In genomic region chr19:40443131-40443929, GRCh38 we compare ENCODE assay signal across 1 cellular context.
TF ChIP-seq lines count a peak whose summit lies in the region.

No MANE protein-coding gene starts in this region.

TF ChIP-seq in HepG2, 621 proteins besides CTCF, POLR2A, EP300 and RAD21 (continued from another document):
- TF ChIP-seq WIZ (CRISPR knock-in tag; IDR thresholded peaks at IDR 0.05) (no peak), ZBTB38 (CRISPR knock-in tag; IDR thresholded peaks at IDR 0.05) (no peak), ZFP36L1 (CRISPR knock-in tag; IDR thresholded peaks at IDR 0.05) (no peak), KAT7 (CRISPR knock-in tag; IDR thresholded peaks at IDR 0.05; ENCODE audit: borderline replicate concordance) (no peak), ZBTB34 (CRISPR knock-in tag; IDR thresholded peaks at IDR 0.05) (no peak), ZNF550 (CRISPR knock-in tag; IDR thresholded peaks at IDR 0.05; ENCODE audit: borderline replicate concordance) (no peak), ZNF574 (CRISPR knock-in tag; IDR thresholded peaks at IDR 0.05) (peak; percentile 84), HIVEP1 (CRISPR knock-in tag; IDR thresholded peaks at IDR 0.05) (0 out of 2 replicates have a peak, but pooled peaks have one; percentile 43), ZNF367 (CRISPR knock-in tag; IDR thresholded peaks at IDR 0.05; ENCODE audit: borderline replicate concordance) (no peak), ELF4 (CRISPR knock-in tag; IDR thresholded peaks at IDR 0.05; ENCODE audit: borderline replicate concordance) (no peak; the same call in 1 of the 2 replicates), ZNF234 (CRISPR knock-in tag; conservative IDR thresholded peaks at IDR 0.05) (no peak), MXI1 (IDR thresholded peaks at IDR 0.05; ENCODE audit: borderline replicate concordance, low read depth, low read length) (peak; percentile 75; the same call in 1 of the 3 replicates), EZH2 (conservative IDR thresholded peaks at IDR 0.05; ENCODE audit: low read depth, low read length) (no peak), MTA1 (CRISPR knock-in tag; IDR thresholded peaks at IDR 0.05; ENCODE audit: borderline replicate concordance) (no peak), ZSCAN21 (CRISPR knock-in tag; IDR thresholded peaks at IDR 0.05; ENCODE audit: borderline replicate concordance) (no peak), ZNF333 (CRISPR knock-in tag; IDR thresholded peaks at IDR 0.05; ENCODE audit: borderline replicate concordance) (no peak), FOXP1 (IDR thresholded peaks at IDR 0.05) (no peak), FOXP1 (CRISPR knock-in tag; IDR thresholded peaks at IDR 0.05) (peak; percentile 16; the same call in 1 of the 2 replicates), ZNF557 (CRISPR knock-in tag; IDR thresholded peaks at IDR 0.05) (no peak), ZNF335 (CRISPR knock-in tag; IDR thresholded peaks at IDR 0.05) (peak; percentile 94), DMTF1 (CRISPR knock-in tag; IDR thresholded peaks at IDR 0.05) (no peak), NFIC (IDR thresholded peaks at IDR 0.05; ENCODE audit: low read length) (no peak), IRF9 (CRISPR knock-in tag; IDR thresholded peaks at IDR 0.05; ENCODE audit: borderline replicate concordance) (no peak), NBN (conservative IDR thresholded peaks at IDR 0.05) (no peak), MXD4 (CRISPR knock-in tag; IDR thresholded peaks at IDR 0.05) (no peak), CREM (IDR thresholded peaks at IDR 0.05) (peak; percentile 79), CREM (CRISPR knock-in tag; IDR thresholded peaks at IDR 0.05) (no peak), ATM (IDR thresholded peaks at IDR 0.05; ENCODE audit: borderline replicate concordance) (no peak), RFXANK (CRISPR knock-in tag; IDR thresholded peaks at IDR 0.05) (no peak), SIN3B (IDR thresholded peaks at IDR 0.05; ENCODE audit: low read length) (no peak), ZNF10 (CRISPR knock-in tag; IDR thresholded peaks at IDR 0.05; ENCODE audit: borderline replicate concordance, low read depth) (no peak), ERF (CRISPR knock-in tag; IDR thresholded peaks at IDR 0.05) (no peak; the same call in 1 of the 2 replicates), ZNF446 (CRISPR knock-in tag; IDR thresholded peaks at IDR 0.05) (no peak), AKAP8 (CRISPR knock-in tag; IDR thresholded peaks at IDR 0.05) (no peak; the same call in 1 of the 2 replicates), MAF1 (CRISPR knock-in tag; IDR thresholded peaks at IDR 0.05; ENCODE audit: borderline replicate concordance) (0 out of 2 replicates have a peak, but pooled peaks have one; percentile 33), NCOA1 (CRISPR knock-in tag; IDR thresholded peaks at IDR 0.05) (no peak), ZNF563 (CRISPR knock-in tag; IDR thresholded peaks at IDR 0.05) (no peak), CBX2 (IDR thresholded peaks at IDR 0.05; ENCODE audit: low read depth, low read length) (no peak), CBX2 (CRISPR knock-in tag; IDR thresholded peaks at IDR 0.05; ENCODE audit: low read depth) (no peak)
